9 cellular contexts compared by ENCODE assay signal in genomic region chr1:40848530-40849189, GRCh38. TPM values are rescaled to one million over a fixed set of nuclear protein-coding genes. Genes with fewer than 3 reads are reported as not detected.
DNase-seq lines count a peak whose midpoint lies in the region; ATAC-seq and TF ChIP-seq lines count a peak whose summit lies in the region.
"Had no signal": no experiment of that assay in that cellular context is flagged by ENCODE, and none has a peak within 500 bp of the region (broad histone marks: within the 10 kb centered on the region; RNA-seq: fewer than 3 reads in every experiment).

No MANE protein-coding gene starts in this region.

- no peak overlapping the region for H3K4me2 ChIP-seq in OCI-LY3 (ENCODE audit: low read length)

- no peaks in the 10 kb centered on the region for H3K27me3 ChIP-seq in OCI-LY3 (ENCODE audit: low read depth, low read length)

- ATAC-seq in HG03159 (IDR thresholded peaks at IDR 0.05; ENCODE audit: unreplicated experiment) (no peak), HG03139 (IDR thresholded peaks at IDR 0.05; ENCODE audit: unreplicated experiment) (no peak), HG03460 (IDR thresholded peaks at IDR 0.05; ENCODE audit: unreplicated experiment) (no peak)

- no peaks in the 10 kb centered on the region for H3K79me2 ChIP-seq in OCI-LY3 (ENCODE audit: low read length)

- no peak overlapping the region for H3K27ac ChIP-seq in OCI-LY3 (ENCODE audit: low read length)

- DNase-seq in DMS79 (lab: John Stamatoyannopoulos, UW) (peak; percentile 16), KBM-7 (peak; percentile 55), dedifferentiated amniotic fluid mesenchymal stem cell (ENCODE audit: extremely low spot score) (peak; percentile 55), lung microvascular endothelial cell (ENCODE audit: low read depth in 2 of 2) (peak; percentile 71 to 81)
- DNase-seq: activated B cell treated with CpG ODN at 0.5 μM for 24 hours had no signal

- in situ Hi-C loops in KBM-7 (cut with MboI; ENCODE audit: low pct_unique_long_range_greater_than_20kb, low sequenced_read_pairs), result loop anchor here (10.0 kb wide), 2 partner anchors 106 to 224 kb away; no protein-coding TSS in a partner anchor

- TF ChIP-seq CTCF in OCI-LY3 (IDR thresholded peaks at IDR 0.05; ENCODE audit: low read depth, low read length), result peak; percentile 67

- H3K4me1 ChIP-seq in OCI-LY3 (ENCODE audit: low read length), result peaks cover 54% of the 10 kb centered on the region

- no peaks in the 10 kb centered on the region for H4K20me1 ChIP-seq in OCI-LY3 (ENCODE audit: insufficient read depth, low read length)

- H3K9ac ChIP-seq in OCI-LY3 (ENCODE audit: low read length), result no peak overlapping the region

- no peak overlapping the region for H3K4me3 ChIP-seq in OCI-LY3 (ENCODE audit: low read length)

- H3K9me3 ChIP-seq in OCI-LY3 (ENCODE audit: insufficient read depth, low read length), result no peaks in the 10 kb centered on the region

- no peak overlapping the region for H2AFZ ChIP-seq in OCI-LY3 (ENCODE audit: low read depth, low read length)

- no peaks in the 10 kb centered on the region for H3K36me3 ChIP-seq in OCI-LY3 (replicated peaks; ENCODE audit: low read depth, low read length)

RNA-seq across cellular contexts. Expression of gene CITED4, which starts 13.5 kb away (rescaled TPM):
- total RNA-seq in lung microvascular endothelial cell, result 3.9 and 4.4 TPM in 2 replicates

Comparison
In these comparisons a context has a peak if more than half of its experiments do, and no peak if none do; other contexts are left out.
1. DNase-seq: peak in every context shown above with its lines; median percentile 76 in lung microvascular endothelial cell; 55 in KBM-7; 55 in dedifferentiated amniotic fluid mesenchymal stem cell; 16 in DMS79.